Comparison of ENCODE assay signal across 24 cellular contexts in genomic region chr7:84304407-84304806, GRCh38.
"Had no signal": no experiment of that assay in that cellular context is flagged by ENCODE, and none has a peak within 500 bp of the region (broad histone marks: within the 10 kb centered on the region; RNA-seq: fewer than 3 reads in every experiment).

No MANE protein-coding gene starts in this region.

- H3K27ac ChIP-seq: PC-9, Peyer's patch had no signal

- H3K4me3 ChIP-seq: MG63, PC-9, Peyer's patch had no signal

- H3K36me3 ChIP-seq: MG63, Peyer's patch had no signal

- FAIRE-seq: HepG2 had no signal

- H3K4me1 ChIP-seq: Peyer's patch had no signal

- ATAC-seq: HepG2 had no signal

- H3K27me3 ChIP-seq: MG63, Peyer's patch had no signal

- DNase-seq: IMR-90, Karpas-422, KG1, MG63, NCI-H1092, NCI-H1105 treated with DMSO at 0.1 percent for 48 hours, NCI-H1417 treated with DMSO at 0.1 percent for 48 hours, NCI-H146, NCI-H187, NCI-H2029, NCI-H2081 treated with DMSO at 0.1 percent for 48 hours, NCI-H2171, NCI-H226, NCI-H446, NCI-H510A, NCI-H524 treated with DMSO at 0.1 percent for 48 hours, NCI-H69, NCI-H774, OCI-M1, PC-9, Peyer's patch, Right ventricle myocardium superior, RPMI8226 had no signal

- H3K9me3 ChIP-seq: MG63, Peyer's patch had no signal
